In the genomic region with DNA sequence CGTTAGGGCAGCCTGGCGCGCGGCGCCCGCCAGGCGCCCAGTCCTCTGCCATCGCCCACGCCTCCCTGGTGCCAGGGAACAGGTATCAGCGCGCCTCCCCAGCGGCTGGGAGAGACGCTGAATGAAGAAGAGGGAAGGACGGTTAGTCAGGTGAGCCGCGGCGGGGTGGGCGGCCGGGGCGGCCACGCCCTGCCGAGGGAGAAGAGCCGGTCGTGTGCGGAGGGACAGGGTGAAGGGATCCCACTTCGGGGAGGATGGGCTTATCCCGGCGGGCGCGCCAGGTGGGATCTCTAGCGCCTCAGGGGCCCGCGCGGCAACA, we compare ENCODE assay signal across 8 cellular contexts. TPM values are rescaled to one million over a fixed set of nuclear protein-coding genes. Genes with fewer than 3 reads are reported as not detected.
DNase-seq lines count a peak whose midpoint lies in the region; ATAC-seq and TF ChIP-seq lines count a peak whose summit lies in the region.

No MANE protein-coding gene starts in this region.

- TF ChIP-seq EP300 in neural cell (conservative IDR thresholded peaks at IDR 0.05; ENCODE audit: poor library complexity, severe bottlenecking) = no peak

- no peaks in the 10 kb centered on the region for H3F3A ChIP-seq in neural cell (ENCODE audit: insufficient read depth, low read length, poor library complexity, severe bottlenecking)

- no peaks in the 10 kb centered on the region for H3K36me3 Mint-ChIP-seq in CD4-positive, CD25-positive, alpha-beta regulatory T cell

- no peaks in the 10 kb centered on the region for H4K20me1 ChIP-seq in neural cell (ENCODE audit: insufficient read depth)

- H3K9me2 ChIP-seq in neural cell (ENCODE audit: insufficient read depth, low read length) = no peaks in the 10 kb centered on the region

- peak overlapping the region; percentile 90 to 96 (median 94) for H3K4me3 Mint-ChIP-seq in CD4-positive, CD25-positive, alpha-beta regulatory T cell

- TF ChIP-seq CTCF in colonic mucosa (IDR thresholded peaks at IDR 0.05) (no peak), neural cell (IDR thresholded peaks at IDR 0.05; ENCODE audit: poor library complexity, severe bottlenecking) (no peak)

- peak; percentile 9 for TF ChIP-seq RAD21 in neural cell (conservative IDR thresholded peaks at IDR 0.05)

- no peak overlapping the region for H3K4me2 ChIP-seq in neural cell (ENCODE audit: low read length)

- peak overlapping the region; percentile 38 for H3K4me3 ChIP-seq in CD4-positive, CD25-positive, alpha-beta regulatory T cell (ENCODE audit: low read depth, low read length)
- peak overlapping the region; percentile 77 for H3K4me3 ChIP-seq in HUES64 (ENCODE audit: low read length)
- H3K4me3 ChIP-seq in colonic mucosa = peak overlapping the region; percentile 77
- peak overlapping the region; percentile 95 for H3K4me3 ChIP-seq in neural cell (ENCODE audit: low read length)

- DNase-seq in CD4-positive, CD25-positive, alpha-beta regulatory T cell = no peak
- DNase-seq in colonic mucosa (no peak), NCI-H1105 treated with DMSO at 0.1 percent for 48 hours (lab: John Stamatoyannopoulos, UW) (no peak), NCI-H1092 treated with DMSO at 0.1 percent for 48 hours (lab: John Stamatoyannopoulos, UW) (no peak)

- H3K36me3 ChIP-seq in CD4-positive, CD25-positive, alpha-beta regulatory T cell (ENCODE audit: control insufficient read depth, insufficient read depth, low read length) = no peaks in the 10 kb centered on the region
- H3K36me3 ChIP-seq in HUES64 (ENCODE audit: insufficient read depth, low read length) (peaks cover 18% of the 10 kb centered on the region; the same call in 1 of the 2 replicates), colonic mucosa (no peaks in the 10 kb centered on the region), neural cell (ENCODE audit: insufficient read depth, low read length) (no peaks in the 10 kb centered on the region)

- H3K4me1 ChIP-seq in CD4-positive, CD25-positive, alpha-beta regulatory T cell (ENCODE audit: control insufficient read depth, insufficient read depth, low read length, poor library complexity, severe bottlenecking) = peaks cover 15% of the 10 kb centered on the region
- H3K4me1 ChIP-seq in HUES64 (ENCODE audit: insufficient read depth, low read length) (peaks cover 24% of the 10 kb centered on the region), colonic mucosa (no peaks in the 10 kb centered on the region)

- H3K27me3 ChIP-seq in CD4-positive, CD25-positive, alpha-beta regulatory T cell (ENCODE audit: control insufficient read depth, insufficient read depth, low read length) = no peaks in the 10 kb centered on the region
- H3K27me3 ChIP-seq in HUES64 (ENCODE audit: insufficient read depth, low read length) (no peaks in the 10 kb centered on the region), colonic mucosa (no peaks in the 10 kb centered on the region), neural cell (ENCODE audit: insufficient read depth, low read depth, low read length) (no peaks in the 10 kb centered on the region)

- H3K79me2 ChIP-seq in neural cell (replicated peaks; ENCODE audit: insufficient read depth, low read length) = peaks cover 3% of the 10 kb centered on the region

- no peak for ATAC-seq in CD4-positive, CD25-positive, alpha-beta regulatory T cell (ENCODE audit: low read depth in 2 of 2)
- no peak for ATAC-seq in HG03039 (IDR thresholded peaks at IDR 0.05; ENCODE audit: unreplicated experiment)
- ATAC-seq in HG02678 (IDR thresholded peaks at IDR 0.05; ENCODE audit: unreplicated experiment) = no peak

- peak overlapping the region; percentile 97 for H3K27ac ChIP-seq in CD4-positive, CD25-positive, alpha-beta regulatory T cell (ENCODE audit: insufficient read depth, low read length, poor library complexity, severe bottlenecking)
- H3K27ac ChIP-seq in HUES64 (ENCODE audit: low read depth, low read length) (peak overlapping the region; percentile 85), colonic mucosa (peak overlapping the region; percentile 90), neural cell (ENCODE audit: low read length) (peak overlapping the region; percentile 59)

- H3K9me3 ChIP-seq in CD4-positive, CD25-positive, alpha-beta regulatory T cell (ENCODE audit: control insufficient read depth in 2 of 2, low read length in 2 of 2) = no peaks in the 10 kb centered on the region
- H3K9me3 ChIP-seq in HUES64 (ENCODE audit: insufficient read depth, low read depth, low read length) (no peaks in the 10 kb centered on the region), colonic mucosa (no peaks in the 10 kb centered on the region), neural cell (ENCODE audit: low read length) (no peaks in the 10 kb centered on the region)

- H3K4me1 Mint-ChIP-seq in CD4-positive, CD25-positive, alpha-beta regulatory T cell = peaks cover 9 to 38% (median 31%) of the 10 kb centered on the region in 4 donors

- under 1% methylated on average over 34 of the region's 34 CpGs for WGBS in HUES64

- no peaks in the 10 kb centered on the region for H3K9me3 Mint-ChIP-seq in CD4-positive, CD25-positive, alpha-beta regulatory T cell

- peak overlapping the region; percentile 68 for H2AFZ ChIP-seq in neural cell (ENCODE audit: low read depth, low read length)

- H3K27me3 Mint-ChIP-seq in CD4-positive, CD25-positive, alpha-beta regulatory T cell = no peaks in the 10 kb centered on the region

- intact Hi-C loops in colonic mucosa (cut with DNase I) = loop anchor here (5.0 to 10.0 kb wide), 2 partner anchors 238 to 430 kb away; no protein-coding TSS in a partner anchor

- peak overlapping the region; percentile 93 to 97 (median 96) for H3K27ac Mint-ChIP-seq in CD4-positive, CD25-positive, alpha-beta regulatory T cell

- H3K9ac ChIP-seq in HUES64 (ENCODE audit: low read depth, low read length) (peak overlapping the region; percentile 85), colonic mucosa (ENCODE audit: low read depth in 2 of 2, low read length in 2 of 2) (peak overlapping the region; percentile 70 to 89), neural cell (ENCODE audit: low read length) (peak overlapping the region; percentile 81)

TF ChIP-seq in neural cell, 6 proteins besides CTCF, POLR2A, EP300 and RAD21:
- peak; percentile 82 for TF ChIP-seq MXI1 (conservative IDR thresholded peaks at IDR 0.05; ENCODE audit: poor library complexity, severe bottlenecking)
- no peak for TF ChIP-seq EZH2 (IDR thresholded peaks at IDR 0.05; ENCODE audit: borderline replicate concordance, insufficient read depth, low read length, poor library complexity, severe bottlenecking)
- TF ChIP-seq, protein P1, sequence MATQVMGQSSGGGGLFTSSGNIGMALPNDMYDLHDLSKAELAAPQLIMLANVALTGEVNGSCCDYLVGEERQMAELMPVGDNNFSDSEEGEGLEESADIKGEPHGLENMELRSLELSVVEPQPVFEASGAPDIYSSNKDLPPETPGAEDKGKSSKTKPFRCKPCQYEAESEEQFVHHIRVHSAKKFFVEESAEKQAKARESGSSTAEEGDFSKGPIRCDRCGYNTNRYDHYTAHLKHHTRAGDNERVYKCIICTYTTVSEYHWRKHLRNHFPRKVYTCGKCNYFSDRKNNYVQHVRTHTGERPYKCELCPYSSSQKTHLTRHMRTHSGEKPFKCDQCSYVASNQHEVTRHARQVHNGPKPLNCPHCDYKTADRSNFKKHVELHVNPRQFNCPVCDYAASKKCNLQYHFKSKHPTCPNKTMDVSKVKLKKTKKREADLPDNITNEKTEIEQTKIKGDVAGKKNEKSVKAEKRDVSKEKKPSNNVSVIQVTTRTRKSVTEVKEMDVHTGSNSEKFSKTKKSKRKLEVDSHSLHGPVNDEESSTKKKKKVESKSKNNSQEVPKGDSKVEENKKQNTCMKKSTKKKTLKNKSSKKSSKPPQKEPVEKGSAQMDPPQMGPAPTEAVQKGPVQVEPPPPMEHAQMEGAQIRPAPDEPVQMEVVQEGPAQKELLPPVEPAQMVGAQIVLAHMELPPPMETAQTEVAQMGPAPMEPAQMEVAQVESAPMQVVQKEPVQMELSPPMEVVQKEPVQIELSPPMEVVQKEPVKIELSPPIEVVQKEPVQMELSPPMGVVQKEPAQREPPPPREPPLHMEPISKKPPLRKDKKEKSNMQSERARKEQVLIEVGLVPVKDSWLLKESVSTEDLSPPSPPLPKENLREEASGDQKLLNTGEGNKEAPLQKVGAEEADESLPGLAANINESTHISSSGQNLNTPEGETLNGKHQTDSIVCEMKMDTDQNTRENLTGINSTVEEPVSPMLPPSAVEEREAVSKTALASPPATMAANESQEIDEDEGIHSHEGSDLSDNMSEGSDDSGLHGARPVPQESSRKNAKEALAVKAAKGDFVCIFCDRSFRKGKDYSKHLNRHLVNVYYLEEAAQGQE (IDR thresholded peaks at IDR 0.05; ENCODE audit: borderline replicate concordance) = peak; percentile 37

RNA-seq across cellular contexts. Expression of a gene that starts 0.6 kb away (rescaled TPM):
- 52.0 TPM for total RNA-seq in CD4-positive, CD25-positive, alpha-beta regulatory T cell
- polyA plus RNA-seq in CD4-positive, CD25-positive, alpha-beta regulatory T cell = 10 to 100 TPM; 28.6 to 40.8 (median 34.0) TPM
- 28.1 TPM for polyA plus RNA-seq in HUES64 (2013, experiment 1 of 2)
- 37.7 TPM for polyA plus RNA-seq in HUES64 (2013, experiment 2 of 2)
- 10 to 100 TPM; 27.5 to 88.8 TPM for total RNA-seq in colonic mucosa
- 7.7 and 10.9 TPM in 2 replicates for polyA plus RNA-seq in neural cell
- 13.9 and 16.1 TPM in 2 replicates for polyA minus RNA-seq in neural cell

Comparison
In these comparisons a context has a peak if more than half of its experiments do, and no peak if none do; other contexts are left out.
1. H3K4me3 ChIP-seq: peak in every context shown above with its lines; median percentile 95 in neural cell; 77 in HUES64; 77 in colonic mucosa; 38 in CD4-positive, CD25-positive, alpha-beta regulatory T cell.